In the genomic region with DNA sequence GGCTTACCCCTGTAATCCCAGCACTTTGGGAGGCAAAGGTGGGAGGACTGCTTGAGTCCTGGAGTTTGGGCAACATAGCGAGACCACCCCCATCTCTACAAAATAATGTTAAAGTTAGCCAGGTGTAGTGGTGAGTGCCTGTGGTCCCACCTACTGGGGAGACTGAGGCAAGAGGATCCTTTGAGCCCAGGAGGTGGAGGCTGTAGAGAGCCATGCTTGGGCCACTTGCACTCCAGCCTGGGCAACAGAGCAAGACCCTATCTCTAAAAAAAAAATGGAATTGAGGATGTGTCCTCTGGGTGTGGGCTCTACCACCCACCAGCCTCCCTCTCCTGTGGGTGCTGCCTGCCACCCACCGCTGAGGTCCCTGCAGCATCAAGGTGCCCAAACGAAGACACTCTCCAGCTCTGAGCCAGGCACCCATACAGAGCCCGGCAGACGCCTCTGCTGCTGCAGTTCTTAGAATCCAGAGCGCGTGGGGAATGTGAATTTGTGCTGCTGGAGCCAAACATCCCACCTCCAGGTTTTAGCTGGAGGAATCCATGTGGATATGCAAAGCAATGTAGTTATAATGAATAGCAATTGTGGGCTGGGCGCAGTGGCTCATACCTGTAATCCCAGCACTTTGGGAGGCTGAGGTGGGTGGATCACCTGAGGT, we compare ENCODE assay signal across 24 cellular contexts. TPM values are rescaled to one million over a fixed set of nuclear protein-coding genes. Genes with fewer than 3 reads are reported as not detected.
DNase-seq lines count a peak whose midpoint lies in the region; ATAC-seq, FAIRE-seq and TF ChIP-seq lines count a peak whose summit lies in the region.
"Had no signal": no experiment of that assay in that cellular context is flagged by ENCODE, and none has a peak within 500 bp of the region (broad histone marks: within the 10 kb centered on the region; RNA-seq: fewer than 3 reads in every experiment).

No MANE protein-coding gene starts in this region.

- peaks cover 17% of the 10 kb centered on the region for H3K23me2 ChIP-seq in H1 (ENCODE audit: low read depth, low read length)

- H2BK5ac ChIP-seq in H1 (ENCODE audit: low read depth, low read length), result 0 out of 2 replicates have a peak overlapping the region, but pooled peaks have one; percentile 30

- H2BK20ac ChIP-seq in H1 (ENCODE audit: low read length), result no peak overlapping the region

- H4K5ac ChIP-seq in H1 (ENCODE audit: insufficient read length, low read depth, low read length), result no peak overlapping the region

- WGBS in H1 (ENCODE audit: extremely low coverage in 1 of 2, insufficient coverage in 1 of 2, insufficient read length in 1 of 2, insufficient replicate concordance in 2 of 2, low coverage in 1 of 2, low lambda C conversion rate in 2 of 2, missing lambda C conversion rate in 1 of 2), 2 experiments, result 94% methylated on average over 8 of the region's 8 CpGs; no CpG with 5 or more reads in 1 of the 2 experiments

- H3K14ac ChIP-seq in H1 (ENCODE audit: insufficient read length), result no peak overlapping the region

- H3K4me3 ChIP-seq in GM06990 (replicated peaks; ENCODE audit: low read depth, low read length) (peak overlapping the region; percentile 50), OCI-LY3 (ENCODE audit: low read length) (no peak overlapping the region), H1 (ENCODE audit: extremely low read depth in 1 of 4, insufficient read depth in 2 of 4, low read depth in 3 of 4, low read length in 4 of 4) (no peak overlapping the region), neural cell (ENCODE audit: low read length) (peak overlapping the region; percentile 55)
- H3K4me3 ChIP-seq: lower lobe of right lung had no signal

- H3K79me2 ChIP-seq in OCI-LY3 (ENCODE audit: low read length) (no peaks in the 10 kb centered on the region), H1 (ENCODE audit: control insufficient read depth in 1 of 2, insufficient read depth in 2 of 2, low read length in 2 of 2) (peaks cover 24 to 71% of the 10 kb centered on the region in 2 experiments), neural cell (replicated peaks; ENCODE audit: insufficient read depth, low read length) (peaks cover 79% of the 10 kb centered on the region)
- H3K79me2 ChIP-seq: parathyroid adenoma had no signal

- no peak overlapping the region for H2AK5ac ChIP-seq in H1 (ENCODE audit: low read depth, low read length)

- no peak overlapping the region for H4K8ac ChIP-seq in H1 (ENCODE audit: extremely low read depth, insufficient read depth, low read length)

- TF ChIP-seq CTCF in GM06990 (IDR thresholded peaks at IDR 0.05; ENCODE audit: insufficient read depth, low read length, poor library complexity, severe bottlenecking) (no peak), OCI-LY3 (IDR thresholded peaks at IDR 0.05; ENCODE audit: low read depth, low read length) (no peak), H1 (IDR thresholded peaks at IDR 0.05; ENCODE audit: control extremely low read depth in 1 of 3, insufficient read depth in 1 of 3, low read depth in 1 of 3, low read length in 3 of 3) (no peak), neural cell (IDR thresholded peaks at IDR 0.05; ENCODE audit: poor library complexity, severe bottlenecking) (no peak)

- no peak overlapping the region for H2AFZ ChIP-seq in OCI-LY3 (ENCODE audit: low read depth, low read length)
- H2AFZ ChIP-seq in H1 (ENCODE audit: low read length), result no peak overlapping the region
- H2AFZ ChIP-seq in neural cell (ENCODE audit: low read depth, low read length), result no peak overlapping the region
- H2AFZ ChIP-seq: parathyroid adenoma had no signal

- TF ChIP-seq RAD21 in H1 (IDR thresholded peaks at IDR 0.05 in 1 of 2, conservative IDR thresholded peaks at IDR 0.05 in 1 of 2; ENCODE audit: low read depth in 2 of 2, low read length in 2 of 2) (no peak), neural cell (conservative IDR thresholded peaks at IDR 0.05) (no peak)

- H2BK15ac ChIP-seq in H1 (ENCODE audit: low read length), result no peak overlapping the region

- H3K18ac ChIP-seq in H1 (ENCODE audit: extremely low read depth, low read length), result no peak overlapping the region

- no peak for TF ChIP-seq POLR2A in H1 (IDR thresholded peaks at IDR 0.05; ENCODE audit: control extremely low read depth in 1 of 2, low read depth in 2 of 2, low read length in 2 of 2)

- H4K20me1 ChIP-seq in OCI-LY3 (ENCODE audit: insufficient read depth, low read length) (no peaks in the 10 kb centered on the region), H1 (replicated peaks in 1 of 2; ENCODE audit: control insufficient read depth in 1 of 2, insufficient read depth in 2 of 2, low read length in 2 of 2) (peaks cover 14 to 39% of the 10 kb centered on the region in 2 experiments), neural cell (ENCODE audit: insufficient read depth) (peaks cover 54% of the 10 kb centered on the region)

- H3K9me3 ChIP-seq in OCI-LY3 (ENCODE audit: insufficient read depth, low read length) (no peaks in the 10 kb centered on the region), H1 (ENCODE audit: insufficient read depth in 2 of 2, low read depth in 1 of 2, low read length in 1 of 2) (no peaks in the 10 kb centered on the region), neural cell (ENCODE audit: low read length) (no peaks in the 10 kb centered on the region)
- H3K9me3 ChIP-seq: lower lobe of right lung had no signal

- H3K27ac ChIP-seq in OCI-LY3 (ENCODE audit: low read length) (no peak overlapping the region), H1 (ENCODE audit: low read depth, low read length) (no peak overlapping the region), neural cell (ENCODE audit: low read length) (no peak overlapping the region)
- H3K27ac ChIP-seq: brain microvascular endothelial cell, parathyroid adenoma had no signal

- no peak overlapping the region for H3K4ac ChIP-seq in H1 (replicated peaks; ENCODE audit: insufficient read length, low read depth, low read length)

- no peak overlapping the region for H2BK120ac ChIP-seq in H1 (replicated peaks; ENCODE audit: low read depth, low read length)

- DNase-seq in GM06990 (ENCODE audit: extremely low read depth, insufficient read length) (no peak), H1 (ENCODE audit: low read depth in 1 of 2, low spot score in 2 of 2) (no peak), NCI-H69 (lab: John Stamatoyannopoulos, UW) (no peak), NCI-H748 treated with DMSO at 0.1 percent for 48 hours (lab: John Stamatoyannopoulos, UW) (no peak)
- DNase-seq: activated CD4-positive, alpha-beta T cell treated with anti-CD3 and anti-CD28 coated beads, Interleukin-2, amount 10 ng/mL, durations not matched to agents 24 days and 14 days; activated CD8-positive, alpha-beta memory T cell treated with anti-CD3 and anti-CD28 coated beads, Interleukin-2, amount 50 U/mL, for 4 hours; activated effector memory CD4-positive, alpha-beta T cell treated with anti-CD3 and anti-CD28 coated beads, Interleukin-2, amount 50 U/mL, for 16 hours; activated naive CD8-positive, alpha-beta T cell treated with anti-CD3 and anti-CD28 coated beads, Interleukin-2, amount 50 U/mL, for 24 hours; brain microvascular endothelial cell; cortex of kidney; hippocampal formation; Kasumi-1; lower lobe of right lung; NCI-H1092; NCI-H2029; NCI-H446 treated with DMSO at 0.1 percent for 48 hours had no signal

- CTCF ChIA-PET in H1 (lab: Charles Lee; ENCODE audit: partially characterized antibody), result interaction anchor here (0.5 to 1.8 kb wide), 10 partner anchors 10 to 150 kb away, joined by 3 to 13 read pairs (median 4); no protein-coding TSS in a partner anchor

- POLR2A ChIA-PET in H1 (lab: Charles Lee; ENCODE audit: partially characterized antibody), result interaction anchor here (0.6 to 1.6 kb wide), 5 partner anchors 48 to 717 kb away, joined by 3 to 4 read pairs (median 3); no protein-coding TSS in a partner anchor

- H4K91ac ChIP-seq in H1 (replicated peaks; ENCODE audit: insufficient read length, low read length), result no peak overlapping the region

- TF ChIP-seq EP300 in H1 (IDR thresholded peaks at IDR 0.05; ENCODE audit: borderline replicate concordance in 1 of 2, low read depth in 2 of 2, low read length in 2 of 2) (no peak), neural cell (conservative IDR thresholded peaks at IDR 0.05; ENCODE audit: poor library complexity, severe bottlenecking) (no peak)

- H3K36me3 ChIP-seq in GM06990 (ENCODE audit: control insufficient read depth, insufficient read depth, low read length), result peaks cover 19% of the 10 kb centered on the region
- H3K36me3 ChIP-seq in OCI-LY3 (replicated peaks; ENCODE audit: low read depth, low read length), result no peaks in the 10 kb centered on the region
- H3K36me3 ChIP-seq in H1 (ENCODE audit: control insufficient read depth in 2 of 4, insufficient read depth in 4 of 4, low read length in 3 of 4), result peaks cover 3 to 15% (median 13%) of the 10 kb centered on the region in 4 experiments; a peak in 6 of 8 replicates
- no peaks in the 10 kb centered on the region for H3K36me3 ChIP-seq in neural cell (ENCODE audit: insufficient read depth, low read length)

- no peak overlapping the region for H2BK12ac ChIP-seq in H1 (ENCODE audit: low read depth, low read length)

- no peak overlapping the region for H3K56ac ChIP-seq in H1 (replicated peaks; ENCODE audit: insufficient read length, low read depth, low read length)

- H3K9ac ChIP-seq in OCI-LY3 (ENCODE audit: low read length) (no peak overlapping the region), H1 (replicated peaks in 1 of 4; ENCODE audit: extremely low read depth in 1 of 4, low read depth in 3 of 4, low read length in 3 of 4) (no peak overlapping the region; a peak in 2 of 7 replicates), neural cell (ENCODE audit: low read length) (no peak overlapping the region)
- H3K9ac ChIP-seq: parathyroid adenoma had no signal

- H3K4me1 ChIP-seq in OCI-LY3 (ENCODE audit: low read length) (peaks cover 18% of the 10 kb centered on the region), H1 (replicated peaks in 1 of 4; ENCODE audit: control insufficient read depth in 3 of 4, insufficient read depth in 4 of 4, low read length in 3 of 4) (peaks cover 0 to 34% (median 27%) of the 10 kb centered on the region in 4 experiments; a peak in 6 of 7 replicates)
- H3K4me1 ChIP-seq: parathyroid adenoma had no signal

- no peak for ATAC-seq in GM21723 (IDR thresholded peaks at IDR 0.05; ENCODE audit: unreplicated experiment)
- ATAC-seq in HG03095 (IDR thresholded peaks at IDR 0.05; ENCODE audit: unreplicated experiment), result no peak
- ATAC-seq: activated naive CD8-positive, alpha-beta T cell treated with anti-CD3 and anti-CD28 coated beads, Interleukin-2, amount 50 U/mL, for 24 hours; lower lobe of right lung had no signal

- no peak overlapping the region for H3K23ac ChIP-seq in H1 (ENCODE audit: insufficient read length)

- H3K79me1 ChIP-seq in H1 (ENCODE audit: low read depth, low read length), result peaks cover 14% of the 10 kb centered on the region

- no peaks in the 10 kb centered on the region for H3K27me3 ChIP-seq in GM06990 (replicated peaks; ENCODE audit: control insufficient read depth, insufficient read depth, low read length)
- no peaks in the 10 kb centered on the region for H3K27me3 ChIP-seq in OCI-LY3 (ENCODE audit: low read depth, low read length)
- no peaks in the 10 kb centered on the region; a peak in 1 of 7 replicates for H3K27me3 ChIP-seq in H1 (replicated peaks in 1 of 4; ENCODE audit: control insufficient read depth in 3 of 4, extremely low read depth in 1 of 4, insufficient read depth in 3 of 4, low read length in 3 of 4)
- no peaks in the 10 kb centered on the region for H3K27me3 ChIP-seq in neural cell (ENCODE audit: insufficient read depth, low read depth, low read length)
- H3K27me3 ChIP-seq: brain microvascular endothelial cell had no signal

- H3K4me2 ChIP-seq in OCI-LY3 (ENCODE audit: low read length) (peak overlapping the region; percentile 51; the same call in 1 of the 2 replicates), H1 (ENCODE audit: insufficient read depth in 1 of 2, low read depth in 2 of 2, low read length in 2 of 2) (no peak overlapping the region), neural cell (ENCODE audit: low read length) (no peak overlapping the region)

- no peaks in the 10 kb centered on the region for H3K9me2 ChIP-seq in neural cell (ENCODE audit: insufficient read depth, low read length)

- no peaks in the 10 kb centered on the region for H3F3A ChIP-seq in neural cell (ENCODE audit: insufficient read depth, low read length, poor library complexity, severe bottlenecking)

- no peak for FAIRE-seq in H1 (lab: Jason Lieb, UNC)
- FAIRE-seq: GM18507, islet of Langerhans, TTC549 had no signal

RNA-seq across cellular contexts. Expression of a gene that starts 7.1 kb away (rescaled TPM):
- total RNA-seq in H1 (2021; fragmentation: NEBNext Ultra II Directional; extraction: Animal tissue kit (Norgen Biotek cat#: 25700)), result 300 and 304 TPM in 2 replicates
- 220 and 354 TPM in 2 replicates for polyA plus RNA-seq in H1 (2011; rRNA removed)
- polyA plus RNA-seq in H1 (2011; cell fraction: cytosol; rRNA removed), result 162 TPM
- polyA plus RNA-seq in H1 (2011; cell fraction: nucleus; rRNA removed), result 211 TPM
- 134 to 263 TPM (median 248 TPM) in 4 replicates for polyA plus RNA-seq in H1 (2012, experiment 1 of 2)
- 286 TPM for polyA plus RNA-seq in H1 (2012, experiment 2 of 2)
- 278 TPM for polyA plus RNA-seq in H1 (2013, experiment 1 of 2)
- polyA plus RNA-seq in H1 (2013, experiment 2 of 2), result 278 TPM
- 63.6 and 68.5 TPM in 2 replicates for polyA minus RNA-seq in H1 (2011; rRNA and poly(A)+ RNA removed)
- polyA minus RNA-seq in H1 (2011; cell fraction: cytosol; rRNA and poly(A)+ RNA removed), result 239 TPM
- 150 TPM for polyA minus RNA-seq in H1 (2011; cell fraction: nucleus; rRNA and poly(A)+ RNA removed)
- polyA plus RNA-seq in neural cell, result 207 and 242 TPM in 2 replicates
- 292 and 359 TPM in 2 replicates for polyA minus RNA-seq in neural cell

Comparison
In these comparisons a context has a peak if more than half of its experiments do, and no peak if none do; other contexts are left out.
1. H3K4me3 ChIP-seq: peak in GM06990 (single experiment) and neural cell (single experiment); none in OCI-LY3 (single experiment) and H1 (0 of 4).